ENCODE assay signal across 13 cellular contexts in the genomic region with DNA sequence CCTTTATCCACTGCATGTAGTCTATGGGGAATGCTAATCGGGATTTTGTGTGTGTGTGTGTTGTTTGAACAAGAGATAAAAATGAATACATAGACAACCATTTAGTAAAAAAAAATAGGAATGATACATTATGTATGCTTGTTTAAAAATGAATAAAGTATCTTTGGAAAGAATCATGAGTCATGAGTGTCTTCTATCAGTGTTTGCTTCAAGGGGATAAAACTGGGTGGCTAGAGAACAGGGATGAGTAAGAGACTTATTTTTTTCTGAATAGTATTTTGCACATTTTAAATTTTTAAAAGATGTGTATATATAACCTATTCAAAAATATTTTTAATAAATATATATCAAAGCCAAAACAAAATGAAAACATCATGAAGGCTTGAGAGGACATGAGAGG.
"Had no signal": no experiment of that assay in that cellular context is flagged by ENCODE, and none has a peak within 500 bp of the region (broad histone marks: within the 10 kb centered on the region; RNA-seq: fewer than 3 reads in every experiment).

No MANE protein-coding gene starts in this region.

- H3K4me3 ChIP-seq: esophagus squamous epithelium, lower lobe of right lung, tibial artery, vagina had no signal

- H3K9me3 ChIP-seq: esophagus squamous epithelium, lower lobe of right lung, tibial artery, vagina had no signal

- H3K4me1 Mint-ChIP-seq: activated naive CD4-positive, alpha-beta T cell treated with anti-CD3 and anti-CD28 coated beads, Interleukin-2, amount 10 ng/mL, durations not matched to agents 7 days and 5 days; stimulated activated effector memory CD8-positive, alpha-beta T cell treated with anti-CD3 and anti-CD28 coated beads, Interleukin-12 subunit alpha, Interleukin-12 subunit beta, amount 100 ng/mL, for 72 hours had no signal

- H3K27me3 Mint-ChIP-seq: activated naive CD4-positive, alpha-beta T cell treated with anti-CD3 and anti-CD28 coated beads, Interleukin-2, amount 10 ng/mL, durations not matched to agents 7 days and 5 days had no signal

- H3K27ac ChIP-seq: brain microvascular endothelial cell, esophagus squamous epithelium, lower lobe of right lung, tibial artery, vagina had no signal

- H3K36me3 Mint-ChIP-seq: activated naive CD4-positive, alpha-beta T cell treated with anti-CD3 and anti-CD28 coated beads, Interleukin-2, amount 10 ng/mL, durations not matched to agents 7 days and 5 days; stimulated activated effector memory CD8-positive, alpha-beta T cell treated with anti-CD3 and anti-CD28 coated beads, Interleukin-12 subunit alpha, Interleukin-12 subunit beta, amount 100 ng/mL, for 72 hours had no signal

- H3K27me3 ChIP-seq: brain microvascular endothelial cell, esophagus squamous epithelium, tibial artery, vagina had no signal

- H3K9me3 Mint-ChIP-seq: activated naive CD4-positive, alpha-beta T cell treated with anti-CD3 and anti-CD28 coated beads, Interleukin-2, amount 10 ng/mL, durations not matched to agents 7 days and 5 days; T-helper 1 cell treated with Interleukin-12 subunit alpha and Interleukin-12 subunit beta and Interleukin-4 antibody, amounts not matched to agents 30 μg/mL and 1 μg/mL, for 36 hours had no signal

- H3K36me3 ChIP-seq: brain microvascular endothelial cell, esophagus squamous epithelium, lower lobe of right lung, tibial artery, vagina had no signal

- FAIRE-seq: TTC549 had no signal

- DNase-seq: activated naive CD4-positive, alpha-beta T cell treated with anti-CD3 and anti-CD28 coated beads, Interleukin-2, amount 10 ng/mL, durations not matched to agents 7 days and 5 days; amygdala; brain microvascular endothelial cell; esophagus squamous epithelium; left cardiac atrium; lower lobe of right lung; midbrain; tibial artery had no signal

- H3K4me1 ChIP-seq: esophagus squamous epithelium, lower lobe of right lung, tibial artery, vagina had no signal

- H3K27ac Mint-ChIP-seq: activated naive CD4-positive, alpha-beta T cell treated with anti-CD3 and anti-CD28 coated beads, Interleukin-2, amount 10 ng/mL, durations not matched to agents 7 days and 5 days; activated T-helper 2 cell treated with anti-CD3 and anti-CD28 coated beads, Interferon-gamma antibody, Interleukin-2, Interleukin-4, amounts not matched to agents 10 μg/mL and 5 μg/mL and 100 μg/mL, durations not matched to agents 14 hours and 24 hours and 36 hours; stimulated activated effector memory CD8-positive, alpha-beta T cell treated with anti-CD3 and anti-CD28 coated beads, Interleukin-12 subunit alpha, Interleukin-12 subunit beta, amount 100 ng/mL, for 72 hours; T-helper 1 cell treated with Interleukin-12 subunit alpha and Interleukin-12 subunit beta and Interleukin-4 antibody, amounts not matched to agents 30 μg/mL and 1 μg/mL, for 36 hours had no signal

- H3K4me3 Mint-ChIP-seq: activated naive CD4-positive, alpha-beta T cell treated with anti-CD3 and anti-CD28 coated beads, Interleukin-2, amount 10 ng/mL, durations not matched to agents 7 days and 5 days; stimulated activated effector memory CD8-positive, alpha-beta T cell treated with anti-CD3 and anti-CD28 coated beads, Interleukin-12 subunit alpha, Interleukin-12 subunit beta, amount 100 ng/mL, for 72 hours; T-helper 1 cell treated with Interleukin-12 subunit alpha and Interleukin-12 subunit beta and Interleukin-4 antibody, amounts not matched to agents 30 μg/mL and 1 μg/mL, for 36 hours had no signal

- ATAC-seq: left cardiac atrium; lower lobe of right lung; stimulated activated effector memory CD8-positive, alpha-beta T cell treated with anti-CD3 and anti-CD28 coated beads, Interleukin-12 subunit alpha, Interleukin-12 subunit beta, amount 100 ng/mL, for 72 hours had no signal
